Comparison of ENCODE assay signal across 1 cellular context in the genomic region with DNA sequence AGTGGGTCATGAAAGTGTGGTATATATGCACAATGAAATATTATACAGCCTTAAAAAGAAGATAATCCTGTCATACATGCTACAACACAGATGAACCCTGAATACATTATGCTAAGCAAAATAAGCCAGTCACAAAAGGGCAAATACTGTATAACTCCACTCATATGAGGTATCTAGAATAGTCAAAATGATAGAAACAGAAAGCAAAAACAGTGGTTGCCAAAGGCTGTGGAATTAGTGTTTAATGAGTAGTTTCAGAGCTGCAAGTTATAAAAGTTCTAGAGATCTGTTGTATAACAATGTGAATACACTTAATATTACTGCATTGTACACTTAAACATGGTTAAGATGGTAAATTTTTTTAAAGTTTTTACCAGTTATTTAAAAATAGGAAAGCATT.
TF ChIP-seq lines count a peak whose summit lies in the region.

No MANE protein-coding gene starts in this region.

TF ChIP-seq in GM12878, 131 proteins besides CTCF, POLR2A, EP300 and RAD21 (continued from another document):
- TF ChIP-seq, protein P1, sequence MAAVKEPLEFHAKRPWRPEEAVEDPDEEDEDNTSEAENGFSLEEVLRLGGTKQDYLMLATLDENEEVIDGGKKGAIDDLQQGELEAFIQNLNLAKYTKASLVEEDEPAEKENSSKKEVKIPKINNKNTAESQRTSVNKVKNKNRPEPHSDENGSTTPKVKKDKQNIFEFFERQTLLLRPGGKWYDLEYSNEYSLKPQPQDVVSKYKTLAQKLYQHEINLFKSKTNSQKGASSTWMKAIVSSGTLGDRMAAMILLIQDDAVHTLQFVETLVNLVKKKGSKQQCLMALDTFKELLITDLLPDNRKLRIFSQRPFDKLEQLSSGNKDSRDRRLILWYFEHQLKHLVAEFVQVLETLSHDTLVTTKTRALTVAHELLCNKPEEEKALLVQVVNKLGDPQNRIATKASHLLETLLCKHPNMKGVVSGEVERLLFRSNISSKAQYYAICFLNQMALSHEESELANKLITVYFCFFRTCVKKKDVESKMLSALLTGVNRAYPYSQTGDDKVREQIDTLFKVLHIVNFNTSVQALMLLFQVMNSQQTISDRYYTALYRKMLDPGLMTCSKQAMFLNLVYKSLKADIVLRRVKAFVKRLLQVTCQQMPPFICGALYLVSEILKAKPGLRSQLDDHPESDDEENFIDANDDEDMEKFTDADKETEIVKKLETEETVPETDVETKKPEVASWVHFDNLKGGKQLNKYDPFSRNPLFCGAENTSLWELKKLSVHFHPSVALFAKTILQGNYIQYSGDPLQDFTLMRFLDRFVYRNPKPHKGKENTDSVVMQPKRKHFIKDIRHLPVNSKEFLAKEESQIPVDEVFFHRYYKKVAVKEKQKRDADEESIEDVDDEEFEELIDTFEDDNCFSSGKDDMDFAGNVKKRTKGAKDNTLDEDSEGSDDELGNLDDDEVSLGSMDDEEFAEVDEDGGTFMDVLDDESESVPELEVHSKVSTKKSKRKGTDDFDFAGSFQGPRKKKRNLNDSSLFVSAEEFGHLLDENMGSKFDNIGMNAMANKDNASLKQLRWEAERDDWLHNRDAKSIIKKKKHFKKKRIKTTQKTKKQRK (IDR thresholded peaks at IDR 0.05; ENCODE audit: low read depth, low read length) = no peak
- TF ChIP-seq SREBF1 (IDR thresholded peaks at IDR 0.05; ENCODE audit: low read length) (no peak), TCF12 (IDR thresholded peaks at IDR 0.05; ENCODE audit: low read depth, low read length) (no peak)
TF ChIP-seq in GM12878: peak in this region for 0.
